In the genomic region with DNA sequence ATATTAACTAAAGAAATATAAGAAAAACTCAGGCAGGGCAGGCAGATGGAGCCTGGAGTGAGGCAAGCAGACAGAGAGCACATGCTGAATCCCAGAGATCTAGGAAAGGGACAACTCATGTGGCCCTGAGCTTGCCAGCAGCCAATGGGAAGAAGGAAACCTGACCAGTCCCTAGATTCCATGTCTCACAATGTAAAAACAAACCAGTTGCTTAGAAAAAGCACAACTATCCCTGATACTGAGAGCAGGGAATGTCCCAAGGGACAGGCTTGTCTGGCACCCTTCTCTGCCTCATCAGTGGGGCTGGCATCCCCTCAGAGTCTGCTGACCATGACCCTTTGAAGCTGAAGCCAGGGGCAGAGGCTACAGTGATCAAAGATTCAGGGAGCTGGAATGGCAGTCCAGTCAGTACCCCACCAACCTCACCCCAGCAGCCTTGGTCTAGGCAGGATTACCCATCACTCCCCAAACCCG, we compare ENCODE assay signal across 9 cellular contexts. TPM values are rescaled to one million over a fixed set of nuclear protein-coding genes. Genes with fewer than 3 reads are reported as not detected.
DNase-seq lines count a peak whose midpoint lies in the region; ATAC-seq and TF ChIP-seq lines count a peak whose summit lies in the region.
"Had no signal": no experiment of that assay in that cellular context is flagged by ENCODE, and none has a peak within 500 bp of the region (broad histone marks: within the 10 kb centered on the region; RNA-seq: fewer than 3 reads in every experiment).

No MANE protein-coding gene starts in this region.

- H3K4me3 Mint-ChIP-seq in naive thymus-derived CD4-positive, alpha-beta T cell = peak overlapping the region in 2 of 10 donors; percentile 13 to 14

- ATAC-seq in left ventricle myocardium superior = no peak
- no peak for ATAC-seq in naive thymus-derived CD4-positive, alpha-beta T cell
- no peak for ATAC-seq in upper lobe of right lung

- CTCF ChIA-PET in naive thymus-derived CD4-positive, alpha-beta T cell (lab: Charles Lee) = no interaction called here

- H3K9me3 ChIP-seq in cardiac muscle cell (ENCODE audit: low read depth) (no peaks in the 10 kb centered on the region), upper lobe of right lung (no peaks in the 10 kb centered on the region)
- no peaks in the 10 kb centered on the region for H3K9me3 ChIP-seq in naive thymus-derived CD4-positive, alpha-beta T cell (ENCODE audit: control insufficient read depth in 2 of 3, low read length in 3 of 3)
- H3K9me3 ChIP-seq: BE2C had no signal

- peaks cover 9 to 30% (median 17%) of the 10 kb centered on the region in 7 donors for H3K4me1 Mint-ChIP-seq in naive thymus-derived CD4-positive, alpha-beta T cell

- H3K9me3 Mint-ChIP-seq in naive thymus-derived CD4-positive, alpha-beta T cell = no peaks in the 10 kb centered on the region

- POLR2A ChIA-PET in naive thymus-derived CD4-positive, alpha-beta T cell (lab: Charles Lee) = interaction anchor here (0.7 kb wide), 1 partner anchor 54 kb away, joined by 3 read pairs; no protein-coding TSS in a partner anchor

- H3K27ac Mint-ChIP-seq in naive thymus-derived CD4-positive, alpha-beta T cell = peak overlapping the region in 6 of 9 donors; percentile 34 to 79 (median 54)

- intact Hi-C loops in left ventricle myocardium superior (cut with micrococcal nuclease) (no loop called here), upper lobe of right lung (cut with DNase I) (no loop called here)
- intact Hi-C loops in naive thymus-derived CD4-positive, alpha-beta T cell (cut with micrococcal nuclease) = loop anchor here in 1 of 2 donors (2.0 kb wide), 1 partner anchor 47 kb away; no protein-coding TSS in a partner anchor

- TF ChIP-seq CTCF in cardiac muscle cell (IDR thresholded peaks at IDR 0.05; ENCODE audit: low read depth, low read length) (no peak), upper lobe of right lung (IDR thresholded peaks at IDR 0.05) (no peak)

- H3K27ac ChIP-seq in cardiac muscle cell (peak overlapping the region; percentile 99), upper lobe of right lung (peak overlapping the region; percentile 77)
- H3K27ac ChIP-seq in naive thymus-derived CD4-positive, alpha-beta T cell (ENCODE audit: low read depth, low read length) = peak overlapping the region; percentile 45

- no peak overlapping the region for H3K4me3 ChIP-seq in cardiac muscle cell
- H3K4me3 ChIP-seq in naive thymus-derived CD4-positive, alpha-beta T cell (ENCODE audit: low read length) = no peak overlapping the region
- no peak overlapping the region for H3K4me3 ChIP-seq in upper lobe of right lung

- no peaks in the 10 kb centered on the region for H3K27me3 Mint-ChIP-seq in naive thymus-derived CD4-positive, alpha-beta T cell

- H3K27me3 ChIP-seq in cardiac muscle cell (no peaks in the 10 kb centered on the region), upper lobe of right lung (no peaks in the 10 kb centered on the region)
- H3K27me3 ChIP-seq in naive thymus-derived CD4-positive, alpha-beta T cell (ENCODE audit: control insufficient read depth in 2 of 2, insufficient read depth in 2 of 2, low read length in 2 of 2) = no peaks in the 10 kb centered on the region
- H3K27me3 ChIP-seq: BE2C had no signal

- H3K36me3 ChIP-seq in cardiac muscle cell = no peaks in the 10 kb centered on the region
- no peaks in the 10 kb centered on the region for H3K36me3 ChIP-seq in naive thymus-derived CD4-positive, alpha-beta T cell (ENCODE audit: control insufficient read depth in 2 of 3, insufficient read depth in 3 of 3, low read length in 3 of 3)
- no peaks in the 10 kb centered on the region for H3K36me3 ChIP-seq in upper lobe of right lung
- H3K36me3 ChIP-seq: BE2C had no signal

- H3K4me1 ChIP-seq in cardiac muscle cell (ENCODE audit: low read depth) (peaks cover 71% of the 10 kb centered on the region), upper lobe of right lung (peaks cover 95% of the 10 kb centered on the region)
- H3K4me1 ChIP-seq in naive thymus-derived CD4-positive, alpha-beta T cell (ENCODE audit: control insufficient read depth in 2 of 2, insufficient read depth in 2 of 2, low read length in 2 of 2) = peaks cover 0 to 7% of the 10 kb centered on the region in 2 donors
- H3K4me1 ChIP-seq: BE2C had no signal

- DNase-seq in cardiac muscle cell (ENCODE audit: low read depth in 1 of 2, low spot score in 1 of 2) (peak in 1 of 2 donors; percentile 50), left ventricle myocardium superior (no peak), dedifferentiated amniotic fluid mesenchymal stem cell (ENCODE audit: extremely low spot score) (peak; percentile 35), upper lobe of right lung (no peak), activated T-cell treated with anti-CD3 and anti-CD28 coated beads for 4 hours (no peak), activated gamma-delta T cell (lab: John Stamatoyannopoulos, UW) (no peak)
- no peak for DNase-seq in naive thymus-derived CD4-positive, alpha-beta T cell
- no peak for DNase-seq in activated effector memory CD4-positive, alpha-beta T cell treated with anti-CD3 and anti-CD28 coated beads, Interleukin-2, amount 50 U/mL, for 16 hours
- DNase-seq: BE2C had no signal

- no peaks in the 10 kb centered on the region for H3K36me3 Mint-ChIP-seq in naive thymus-derived CD4-positive, alpha-beta T cell

RNA-seq across cellular contexts. Expression of a gene that starts 27.8 kb away (rescaled TPM):
- total RNA-seq in cardiac muscle cell = 112 and 193 TPM in 2 replicates
- 62.3 and 96.2 TPM in 2 replicates for polyA plus RNA-seq in cardiac muscle cell
- total RNA-seq in left ventricle myocardium superior = 269 TPM
- total RNA-seq in naive thymus-derived CD4-positive, alpha-beta T cell = 10 to 100 TPM in 3 of 5 experiments, 1 to 10 TPM in 2; 8.0 to 20.8 (median 10.0) TPM
- polyA plus RNA-seq in naive thymus-derived CD4-positive, alpha-beta T cell = 1 to 10 TPM; 1.0 TPM
- total RNA-seq in upper lobe of right lung = 393 TPM

Comparison
In these comparisons a context has a peak if more than half of its experiments do, and no peak if none do; other contexts are left out.
1. H3K27ac ChIP-seq: peak in every context shown above with its lines; median percentile 99 in cardiac muscle cell; 77 in upper lobe of right lung; 45 in naive thymus-derived CD4-positive, alpha-beta T cell.